ENCODE assay signal across 11 cellular contexts in genomic region chr3:39361252-39361927, GRCh38. TPM values are rescaled to one million over a fixed set of nuclear protein-coding genes. Genes with fewer than 3 reads are reported as not detected.
DNase-seq lines count a peak whose midpoint lies in the region; ATAC-seq and TF ChIP-seq lines count a peak whose summit lies in the region.
"Had no signal": no experiment of that assay in that cellular context is flagged by ENCODE, and none has a peak within 500 bp of the region (broad histone marks: within the 10 kb centered on the region; RNA-seq: fewer than 3 reads in every experiment).

No MANE protein-coding gene starts in this region.

- peak overlapping the region; percentile 69 for H3K4me3 Mint-ChIP-seq in activated T-helper 1 cell treated with anti-CD3 and anti-CD28 coated beads, Interleukin-12 subunit alpha, Interleukin-12 subunit beta, Interleukin-2, Interleukin-4 antibody, amounts not matched to agents 30 ng/mL and 10 ng/mL and 1 ng/mL, durations not matched to agents 14 hours and 24 hours and 36 hours
- H3K4me3 Mint-ChIP-seq: activated B cell treated with CpG ODN at 0.5 μM for 24 hours had no signal

- H3K27ac ChIP-seq in PC-3 (ENCODE audit: low read length) = no peak overlapping the region
- H3K27ac ChIP-seq: lower lobe of right lung had no signal

- no peak overlapping the region for H2AFZ ChIP-seq in PC-3 (ENCODE audit: low read length)

- H3K79me2 ChIP-seq in PC-3 (ENCODE audit: low read length) = no peaks in the 10 kb centered on the region

- peaks cover 10% of the 10 kb centered on the region for H3K27me3 Mint-ChIP-seq in activated T-helper 1 cell treated with anti-CD3 and anti-CD28 coated beads, Interleukin-12 subunit alpha, Interleukin-12 subunit beta, Interleukin-2, Interleukin-4 antibody, amounts not matched to agents 30 ng/mL and 10 ng/mL and 1 ng/mL, durations not matched to agents 14 hours and 24 hours and 36 hours (ENCODE audit: insufficient read depth)
- H3K27me3 Mint-ChIP-seq: activated B cell treated with CpG ODN at 0.5 μM for 24 hours had no signal

- no peak overlapping the region for H3K9ac ChIP-seq in PC-3 (ENCODE audit: low read length)

- no peaks in the 10 kb centered on the region for H3F3A ChIP-seq in PC-3 (ENCODE audit: low read length, unreplicated experiment)

- peak overlapping the region; percentile 85 for H3K27ac Mint-ChIP-seq in activated T-helper 1 cell treated with anti-CD3 and anti-CD28 coated beads, Interleukin-12 subunit alpha, Interleukin-12 subunit beta, Interleukin-2, Interleukin-4 antibody, amounts not matched to agents 30 ng/mL and 10 ng/mL and 1 ng/mL, durations not matched to agents 14 hours and 24 hours and 36 hours
- H3K27ac Mint-ChIP-seq: activated B cell treated with CpG ODN at 0.5 μM for 24 hours had no signal

- peaks cover 11% of the 10 kb centered on the region for H3K36me3 Mint-ChIP-seq in activated T-helper 1 cell treated with anti-CD3 and anti-CD28 coated beads, Interleukin-12 subunit alpha, Interleukin-12 subunit beta, Interleukin-2, Interleukin-4 antibody, amounts not matched to agents 30 ng/mL and 10 ng/mL and 1 ng/mL, durations not matched to agents 14 hours and 24 hours and 36 hours (ENCODE audit: low read depth)

- peaks cover 75% of the 10 kb centered on the region for H3K4me1 Mint-ChIP-seq in activated T-helper 1 cell treated with anti-CD3 and anti-CD28 coated beads, Interleukin-12 subunit alpha, Interleukin-12 subunit beta, Interleukin-2, Interleukin-4 antibody, amounts not matched to agents 30 ng/mL and 10 ng/mL and 1 ng/mL, durations not matched to agents 14 hours and 24 hours and 36 hours (ENCODE audit: low read depth)

- peak; percentile 60 for ATAC-seq in GM19351 (IDR thresholded peaks at IDR 0.05; ENCODE audit: unreplicated experiment)
- ATAC-seq in GM21367 (IDR thresholded peaks at IDR 0.05; ENCODE audit: unreplicated experiment) = no peak
- ATAC-seq in GM21447 (IDR thresholded peaks at IDR 0.05; ENCODE audit: unreplicated experiment) = no peak
- ATAC-seq in PC-3 = no peak

- DNase-seq in Jurkat, Clone E6-1 (ENCODE audit: low read depth, low spot score) = peak; percentile 89
- DNase-seq in activated T-helper 1 cell treated with anti-CD3 and anti-CD28 coated beads, Interleukin-12 subunit alpha, Interleukin-12 subunit beta, Interleukin-2, Interleukin-4 antibody, amounts not matched to agents 30 ng/mL and 10 ng/mL and 1 ng/mL, durations not matched to agents 14 hours and 24 hours and 36 hours (ENCODE audit: low spot score) = peak; percentile 71
- DNase-seq in stimulated activated CD8-positive, alpha-beta memory T cell treated with anti-CD3 and anti-CD28 coated beads, Interleukin-15, amount 100 ng/mL, for 48 hours (ENCODE audit: low read depth in 2 of 2) = peak; percentile 53 to 56
- DNase-seq in PC-3 = no peak
- no peak for DNase-seq in NCI-H1930 (lab: John Stamatoyannopoulos, UW)
- DNase-seq: activated B cell treated with CpG ODN at 0.5 μM for 24 hours, lower lobe of right lung had no signal

- H3K27me3 ChIP-seq in PC-3 (ENCODE audit: low read length) = peaks cover 5% of the 10 kb centered on the region

- POLR2A ChIA-PET in PC-3 (lab: Charles Lee; ENCODE audit: unreplicated experiment) = no interaction called here

- H3K9me3 Mint-ChIP-seq in activated T-helper 1 cell treated with anti-CD3 and anti-CD28 coated beads, Interleukin-12 subunit alpha, Interleukin-12 subunit beta, Interleukin-2, Interleukin-4 antibody, amounts not matched to agents 30 ng/mL and 10 ng/mL and 1 ng/mL, durations not matched to agents 14 hours and 24 hours and 36 hours = peaks cover 20% of the 10 kb centered on the region
- H3K9me3 Mint-ChIP-seq: activated B cell treated with CpG ODN at 0.5 μM for 24 hours had no signal

- H3K4me1 ChIP-seq in PC-3 (ENCODE audit: insufficient read depth, low read length) = no peaks in the 10 kb centered on the region
- H3K4me1 ChIP-seq: lower lobe of right lung had no signal

- intact Hi-C loops in activated T-helper 1 cell treated with anti-CD3 and anti-CD28 coated beads, Interleukin-12 subunit alpha, Interleukin-12 subunit beta, Interleukin-2, Interleukin-4 antibody, amounts not matched to agents 30 ng/mL and 10 ng/mL and 1 ng/mL, durations not matched to agents 14 hours and 24 hours and 36 hours (cut with micrococcal nuclease) = loop anchor here (1.0 to 5.0 kb wide), 4 partner anchors 18 to 139 kb away; partner anchors contain the start of gene SLC25A38
- intact Hi-C loops in PC-3 (cut with micrococcal nuclease) = no loop called here

- no peak overlapping the region for H3K4me3 ChIP-seq in Jurkat, Clone E6-1 (ENCODE audit: low read length)
- no peak overlapping the region for H3K4me3 ChIP-seq in PC-3 (ENCODE audit: low read length)
- H3K4me3 ChIP-seq: lower lobe of right lung had no signal

- BruUV-seq in PC-3 (replicated peaks; lab: Mats Ljungman, UMichigan) = no TSS peak

- H4K20me1 ChIP-seq in PC-3 (ENCODE audit: low read length) = no peaks in the 10 kb centered on the region

- no peaks in the 10 kb centered on the region for H3K9me2 ChIP-seq in PC-3 (replicated peaks; ENCODE audit: low read length)

- no peaks in the 10 kb centered on the region for H3K9me3 ChIP-seq in PC-3 (ENCODE audit: low read length)
- H3K9me3 ChIP-seq: lower lobe of right lung had no signal

- H3K36me3 ChIP-seq in PC-3 (ENCODE audit: low read depth, low read length) = no peaks in the 10 kb centered on the region
- H3K36me3 ChIP-seq: lower lobe of right lung had no signal

- TF ChIP-seq CTCF in PC-3 (conservative IDR thresholded peaks at IDR 0.05; ENCODE audit: low read depth, low read length) = no peak

- H3K4me2 ChIP-seq in PC-3 (ENCODE audit: low read length) = no peak overlapping the region

- CTCF ChIA-PET in PC-3 (lab: Charles Lee) = no interaction called here

RNA-seq across cellular contexts. Expression of gene SLC25A38, which starts 21.8 kb away (rescaled TPM):
- 30.0 TPM for polyA plus RNA-seq in Jurkat, Clone E6-1 (2012; ENCODE audit: insufficient read depth, insufficient read length)
- total RNA-seq in activated T-helper 1 cell treated with anti-CD3 and anti-CD28 coated beads, Interleukin-12 subunit alpha, Interleukin-12 subunit beta, Interleukin-2, Interleukin-4 antibody, amounts not matched to agents 30 ng/mL and 10 ng/mL and 1 ng/mL, durations not matched to agents 14 hours and 24 hours and 36 hours = 40.0 and 43.1 TPM in 2 replicates
- 29.7 and 32.0 TPM in 2 replicates for total RNA-seq in PC-3 (2014; rRNA removed)

RNA-seq across cellular contexts. Expression of gene CCR8, which starts 31.9 kb away (rescaled TPM):
- 1.5 TPM for polyA plus RNA-seq in Jurkat, Clone E6-1 (2012; ENCODE audit: insufficient read depth, insufficient read length)
- total RNA-seq in activated T-helper 1 cell treated with anti-CD3 and anti-CD28 coated beads, Interleukin-12 subunit alpha, Interleukin-12 subunit beta, Interleukin-2, Interleukin-4 antibody, amounts not matched to agents 30 ng/mL and 10 ng/mL and 1 ng/mL, durations not matched to agents 14 hours and 24 hours and 36 hours = 7.1 and 8.9 TPM in 2 replicates
- total RNA-seq in PC-3 (2014; rRNA removed) = not detected in 2 replicates
- total RNA-seq: activated B cell treated with CpG ODN at 0.5 μM for 24 hours, endothelial cell of umbilical vein, lower lobe of right lung had no signal
- polyA plus RNA-seq: endothelial cell of umbilical vein had no signal

RNA-seq across cellular contexts. Expression of gene RPSA, which starts 45.1 kb away (rescaled TPM):
- polyA plus RNA-seq in Jurkat, Clone E6-1 (2012; ENCODE audit: insufficient read depth, insufficient read length) = 2,053 TPM
- 1,750 and 1,765 TPM in 2 replicates for total RNA-seq in activated T-helper 1 cell treated with anti-CD3 and anti-CD28 coated beads, Interleukin-12 subunit alpha, Interleukin-12 subunit beta, Interleukin-2, Interleukin-4 antibody, amounts not matched to agents 30 ng/mL and 10 ng/mL and 1 ng/mL, durations not matched to agents 14 hours and 24 hours and 36 hours
- total RNA-seq in PC-3 (2014; rRNA removed) = 2,286 and 2,722 TPM in 2 replicates

Comparison
In these comparisons a context has a peak if more than half of its experiments do, and no peak if none do; other contexts are left out.
1. DNase-seq: peak in Jurkat, Clone E6-1 (single experiment), activated T-helper 1 cell treated with anti-CD3 and anti-CD28 coated beads, Interleukin-12 subunit alpha, Interleukin-12 subunit beta, Interleukin-2, Interleukin-4 antibody, amounts not matched to agents 30 ng/mL and 10 ng/mL and 1 ng/mL, durations not matched to agents 14 hours and 24 hours and 36 hours (single experiment) and stimulated activated CD8-positive, alpha-beta memory T cell treated with anti-CD3 and anti-CD28 coated beads, Interleukin-15, amount 100 ng/mL, for 48 hours (2 of 2); none in PC-3 (single experiment) and NCI-H1930 (0 of 2).